Comparison of ENCODE assay signal across 12 cellular contexts in the genomic region with DNA sequence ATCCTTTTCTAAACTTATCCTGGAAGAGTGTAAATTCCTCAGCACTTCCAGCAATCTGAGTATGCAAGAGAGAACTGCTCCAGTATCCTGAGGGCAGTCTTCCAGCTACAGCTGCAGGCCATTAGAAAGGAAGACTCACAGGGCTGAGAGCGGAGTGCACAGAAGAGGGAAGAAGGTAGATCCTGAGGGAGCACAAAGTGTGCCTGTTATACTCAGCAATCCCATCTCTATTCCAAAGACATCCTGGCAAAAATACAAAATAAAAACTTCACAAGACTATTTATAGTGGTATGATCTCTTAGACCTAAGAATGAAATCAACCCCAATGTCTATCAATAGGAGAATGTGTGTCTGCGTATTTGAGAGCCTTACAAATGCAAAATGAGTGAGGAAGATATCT.
"Had no signal": no experiment of that assay in that cellular context is flagged by ENCODE, and none has a peak within 500 bp of the region (broad histone marks: within the 10 kb centered on the region; RNA-seq: fewer than 3 reads in every experiment).

No MANE protein-coding gene starts in this region.

- H3K27me3 Mint-ChIP-seq: activated CD4-positive, alpha-beta memory T cell treated with anti-CD3 and anti-CD28 coated beads for 36 hours had no signal

- H3K27ac ChIP-seq: ascending aorta, cardiac muscle cell, esophagus squamous epithelium, prostate gland, thyroid gland had no signal

- H3K4me3 Mint-ChIP-seq: activated CD4-positive, alpha-beta memory T cell treated with anti-CD3 and anti-CD28 coated beads for 36 hours; natural killer cell had no signal

- H3K9me3 ChIP-seq: ascending aorta, esophagus squamous epithelium, prostate gland, thyroid gland had no signal

- DNase-seq: activated CD4-positive, alpha-beta memory T cell treated with anti-CD3 and anti-CD28 coated beads for 36 hours; activated CD4-positive, alpha-beta T cell treated with anti-CD3 and anti-CD28 coated beads for 1 hour; activated naive CD4-positive, alpha-beta T cell; esophagus squamous epithelium; hippocampal formation; natural killer cell; T-helper 9 cell; thyroid gland had no signal

- H3K36me3 Mint-ChIP-seq: activated CD4-positive, alpha-beta memory T cell treated with anti-CD3 and anti-CD28 coated beads for 36 hours had no signal

- H3K36me3 ChIP-seq: ascending aorta, cardiac muscle cell, esophagus squamous epithelium, prostate gland, thyroid gland had no signal

- H3K27me3 ChIP-seq: ascending aorta, cardiac muscle cell, esophagus squamous epithelium, thyroid gland had no signal

- ATAC-seq: natural killer cell had no signal

- H3K4me3 ChIP-seq: ascending aorta, cardiac muscle cell, esophagus squamous epithelium, lung, prostate gland, thyroid gland had no signal

- H3K4me1 ChIP-seq: esophagus squamous epithelium, prostate gland, thyroid gland had no signal

- H3K4me1 Mint-ChIP-seq: natural killer cell had no signal
